In the genomic region with DNA sequence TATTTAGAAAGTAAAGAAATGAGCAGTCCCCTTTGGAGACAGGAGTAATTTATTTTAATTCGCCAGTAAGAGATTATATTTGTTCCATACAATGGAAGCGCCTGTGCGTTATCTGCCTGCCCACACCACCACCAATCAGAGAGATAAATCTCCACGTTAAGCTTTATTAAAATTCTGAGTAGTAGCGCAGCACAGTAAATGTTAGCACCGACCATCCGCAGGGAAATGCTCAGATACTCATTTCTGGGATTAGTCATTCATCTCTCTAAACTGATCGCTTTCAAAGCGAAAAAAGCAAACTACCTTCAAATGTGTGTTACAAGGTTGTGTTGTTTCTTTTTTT, we compare ENCODE assay signal across 8 cellular contexts. TPM values are rescaled to one million over a fixed set of nuclear protein-coding genes. Genes with fewer than 3 reads are reported as not detected.
DNase-seq lines count a peak whose midpoint lies in the region; ATAC-seq and TF ChIP-seq lines count a peak whose summit lies in the region.

No MANE protein-coding gene starts in this region.

- DNase-seq in NCI-H1092 treated with DMSO at 0.1 percent for 48 hours (lab: John Stamatoyannopoulos, UW): peak; percentile 61
- DNase-seq in NCI-H1092 (lab: John Stamatoyannopoulos, UW): no peak
- peak; percentile 67 for DNase-seq in RKO (ENCODE audit: low spot score)
- DNase-seq in nephron progenitor cell: no peak
- no peak for DNase-seq in amygdala (lab: John Stamatoyannopoulos, UW)

- no peaks in the 10 kb centered on the region for H3K9me3 ChIP-seq in ectodermal cell (ENCODE audit: control insufficient read depth, low read length)

- ATAC-seq in HG02870 (IDR thresholded peaks at IDR 0.05; ENCODE audit: unreplicated experiment) (no peak), HG02884 (IDR thresholded peaks at IDR 0.05; ENCODE audit: unreplicated experiment) (no peak)

- H3K4me1 Mint-ChIP-seq in nephron progenitor cell: peaks cover 61% of the 10 kb centered on the region

- H3K27me3 Mint-ChIP-seq in nephron progenitor cell (ENCODE audit: low read depth, poor library complexity): peaks cover 5% of the 10 kb centered on the region

- peaks cover 21% of the 10 kb centered on the region for H3K36me3 Mint-ChIP-seq in nephron progenitor cell (ENCODE audit: low read depth)

- no peak overlapping the region for H3K27ac Mint-ChIP-seq in nephron progenitor cell

- no peak overlapping the region for H3K27ac ChIP-seq in ectodermal cell (ENCODE audit: insufficient read depth, low read depth, low read length, poor library complexity, severe bottlenecking)

- H3K9me3 Mint-ChIP-seq in nephron progenitor cell: no peaks in the 10 kb centered on the region

- peaks cover 28% of the 10 kb centered on the region for H3K27me3 ChIP-seq in ectodermal cell (ENCODE audit: control insufficient read depth, insufficient read depth, low read length, poor library complexity, severe bottlenecking)

- peak overlapping the region; percentile 78 for H3K4me3 ChIP-seq in ectodermal cell (ENCODE audit: insufficient read depth, low read depth, low read length)

- TF ChIP-seq CTCF in nephron progenitor cell (IDR thresholded peaks at IDR 0.05): no peak

- H3K4me3 Mint-ChIP-seq in nephron progenitor cell: peak overlapping the region; percentile 95

- WGBS in ectodermal cell, 2 experiments: 7 to 10% methylated on average over 5 to 9 of the region's 9 CpGs

- no peaks in the 10 kb centered on the region for H3K36me3 ChIP-seq in ectodermal cell (ENCODE audit: control insufficient read depth, insufficient read depth, low read length)

- peaks cover 13% of the 10 kb centered on the region for H3K4me1 ChIP-seq in ectodermal cell (ENCODE audit: control insufficient read depth, insufficient read depth, low read length)

RNA-seq across cellular contexts. Expression of a gene that starts 1.2 kb away (rescaled TPM):
- 19.0 TPM for polyA plus RNA-seq in ectodermal cell (2013, experiment 1 of 4)
- 17.2 TPM for polyA plus RNA-seq in ectodermal cell (2013, experiment 2 of 4)
- polyA plus RNA-seq in ectodermal cell (2013, experiment 3 of 4): 11.9 TPM
- 10.9 TPM for polyA plus RNA-seq in ectodermal cell (2013, experiment 4 of 4)

Comparison
In these comparisons a context has a peak if more than half of its experiments do, and no peak if none do; other contexts are left out.
1. DNase-seq: peak in NCI-H1092 treated with DMSO at 0.1 percent for 48 hours (single experiment) and RKO (single experiment); none in NCI-H1092 (single experiment), nephron progenitor cell (single experiment) and amygdala (0 of 56).